Comparison of ENCODE assay signal across 9 cellular contexts in the genomic region with DNA sequence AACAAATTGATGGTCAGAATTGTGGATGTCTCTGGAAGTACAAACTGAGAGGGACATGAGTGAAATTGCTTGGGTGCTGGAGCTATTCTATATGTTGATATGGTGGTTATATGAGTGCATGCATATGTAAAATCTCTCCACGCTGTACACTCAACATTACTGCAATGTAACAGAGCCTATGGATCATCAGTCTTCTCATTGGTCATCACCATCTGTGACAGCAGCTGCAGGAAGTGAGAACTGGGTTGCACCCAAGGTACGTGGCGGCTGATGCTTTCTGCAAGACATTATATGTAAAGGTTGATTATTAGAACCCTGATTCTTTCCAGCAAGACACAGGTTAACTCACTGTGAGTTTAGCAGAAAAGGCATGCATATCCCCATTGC.
"Had no signal": no experiment of that assay in that cellular context is flagged by ENCODE, and none has a peak within 500 bp of the region (broad histone marks: within the 10 kb centered on the region; RNA-seq: fewer than 3 reads in every experiment).

No MANE protein-coding gene starts in this region.

- H3K4me3 Mint-ChIP-seq: H9 had no signal

- DNase-seq: GM23248, GOT3, H9, HCEC 1CT, IMR-90, KG1 had no signal

- ATAC-seq: K562 had no signal

- H3K9me3 Mint-ChIP-seq: H9 had no signal

- H2AFZ ChIP-seq: GM23248 had no signal

- H3K27ac ChIP-seq: GM23248 had no signal

- H3K9ac ChIP-seq: GM23248 had no signal

- H3K4me3 ChIP-seq: GM23248, K562 had no signal

- FAIRE-seq: H54, HTR-8/SVneo, K562 had no signal
